ENCODE assay signal across 14 cellular contexts in genomic region chr17:66369830-66370229, GRCh38.
"Had no signal": no experiment of that assay in that cellular context is flagged by ENCODE, and none has a peak within 500 bp of the region (broad histone marks: within the 10 kb centered on the region; RNA-seq: fewer than 3 reads in every experiment).

No MANE protein-coding gene starts in this region.

- H3K4me3 Mint-ChIP-seq: immature natural killer cell, nephron progenitor cell had no signal

- H3K36me3 Mint-ChIP-seq: immature natural killer cell had no signal

- ATAC-seq: psoas muscle had no signal

- H3K9me3 ChIP-seq: ascending aorta, esophagus muscularis mucosa, psoas muscle, stomach, thoracic aorta had no signal

- H3K27ac ChIP-seq: ascending aorta, esophagus muscularis mucosa, psoas muscle, stomach, thoracic aorta had no signal

- H3K27me3 ChIP-seq: ascending aorta, esophagus muscularis mucosa, stomach had no signal

- FAIRE-seq: bronchial epithelial cell, urothelium cell line had no signal

- H3K9me3 Mint-ChIP-seq: immature natural killer cell, nephron progenitor cell had no signal

- H3K36me3 ChIP-seq: ascending aorta, esophagus muscularis mucosa, stomach, thoracic aorta had no signal

- H3K4me3 ChIP-seq: ascending aorta, esophagus muscularis mucosa, psoas muscle, stomach, thoracic aorta had no signal

- H3K4me1 ChIP-seq: ascending aorta had no signal

- DNase-seq: activated CD4-positive, alpha-beta T cell treated with anti-CD3 and anti-CD28 coated beads for 4 hours; activated effector memory CD4-positive, alpha-beta T cell treated with anti-CD3 and anti-CD28 coated beads, Interleukin-2, amount 50 U/mL, for 16 hours; glutamatergic neuron; immature natural killer cell; mammary epithelial cell; nephron progenitor cell; psoas muscle; stimulated activated CD4-positive, alpha-beta T cell treated with anti-CD3 and anti-CD28 coated beads, Interleukin-2, amount 100 ng/mL, for 48 hours; stomach had no signal

- H3K27ac Mint-ChIP-seq: nephron progenitor cell had no signal
